Comparison of ENCODE assay signal across 8 cellular contexts in the genomic region with DNA sequence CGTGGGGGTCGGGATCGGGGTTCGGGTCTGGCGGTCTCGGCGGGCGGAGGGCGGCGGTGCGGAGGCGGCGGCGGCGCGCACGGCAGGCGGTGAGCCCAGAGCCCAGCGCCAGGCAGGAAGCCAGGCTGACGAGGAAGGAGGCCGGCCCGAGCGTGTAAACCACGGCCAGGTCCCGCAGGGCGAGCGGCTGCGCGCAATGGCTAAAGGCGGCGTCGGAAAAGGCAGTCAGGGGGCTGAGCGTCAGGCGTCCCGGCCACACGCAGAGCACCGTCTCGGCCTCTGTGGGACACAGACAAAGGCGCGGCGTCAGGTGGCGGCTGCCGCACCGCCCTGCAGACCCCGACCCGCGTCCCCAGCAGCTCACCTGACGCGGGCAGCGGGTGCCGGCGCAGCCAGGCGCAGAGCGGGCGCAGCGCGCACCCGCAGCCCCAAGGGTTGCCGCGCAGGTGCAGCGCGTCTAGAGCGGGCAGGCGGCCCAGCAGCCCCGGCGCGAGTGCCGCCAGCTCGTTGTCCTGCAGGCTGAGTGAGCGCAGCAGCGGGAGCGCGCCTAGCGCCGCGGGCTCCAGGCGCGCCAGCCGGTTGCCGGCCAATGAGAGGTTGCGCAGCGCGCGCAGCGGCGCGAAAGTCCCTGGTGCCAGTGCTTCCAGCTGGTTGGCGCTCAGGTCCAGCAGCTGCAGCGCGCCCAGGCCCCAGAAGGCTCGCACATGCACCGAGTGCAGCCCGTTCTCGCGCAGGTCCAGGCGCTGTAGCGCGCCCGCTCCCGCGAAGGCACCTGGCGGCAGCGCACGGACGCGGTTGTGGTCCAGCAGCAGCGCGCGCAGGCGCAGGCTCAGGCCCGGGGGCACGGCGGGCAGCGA. TPM values are rescaled to one million over a fixed set of nuclear protein-coding genes. Genes with fewer than 3 reads are reported as not detected.
DNase-seq lines count a peak whose midpoint lies in the region; ATAC-seq and TF ChIP-seq lines count a peak whose summit lies in the region.

No MANE protein-coding gene starts in this region.

- peak overlapping the region; percentile 11 for H3K4me3 ChIP-seq in choroid plexus epithelial cell (ENCODE audit: low read depth, low read length)
- H3K4me3 ChIP-seq in mesodermal cell (ENCODE audit: extremely low read depth, insufficient read depth, low read length, poor library complexity, severe bottlenecking) = peak overlapping the region; percentile 19

- 0 to 1% methylated on average over 90 to 103 of the region's 114 CpGs for WGBS in mesodermal cell (ENCODE audit: insufficient coverage in 2 of 2), 2 experiments

- no peak for ATAC-seq in GM21381 (IDR thresholded peaks at IDR 0.05; ENCODE audit: unreplicated experiment)
- no peak for ATAC-seq in GM19351 (IDR thresholded peaks at IDR 0.05; ENCODE audit: unreplicated experiment)

- no peak overlapping the region for H3K27ac ChIP-seq in mesodermal cell (ENCODE audit: low read depth, low read length, severe bottlenecking)

- no peak for TF ChIP-seq CTCF in choroid plexus epithelial cell (conservative IDR thresholded peaks at IDR 0.05; ENCODE audit: low read depth, low read length)

- H3K9me3 ChIP-seq in mesodermal cell (ENCODE audit: control insufficient read depth, low read length) = no peaks in the 10 kb centered on the region

- no peaks in the 10 kb centered on the region for H3K4me1 ChIP-seq in mesodermal cell (ENCODE audit: control insufficient read depth, insufficient read depth, low read length, poor library complexity, severe bottlenecking)

- DNase-seq in DMS 273 treated with DMSO at 0.1 percent for 48 hours (lab: John Stamatoyannopoulos, UW) (peak; percentile 63), HK-2 (ENCODE audit: unreplicated experiment) (peak; percentile 46), NOMO-1 treated with DMSO at 0.1 percent for 48 hours (lab: John Stamatoyannopoulos, UW; ENCODE audit: unreplicated experiment) (peak; percentile 53), choroid plexus epithelial cell (ENCODE audit: low read depth) (peak; percentile 50)
- DNase-seq in stimulated activated naive CD4-positive, alpha-beta T cell (lab: John Stamatoyannopoulos, UW) = no peak

- H3K36me3 ChIP-seq in mesodermal cell (ENCODE audit: control insufficient read depth, insufficient read depth, low read length) = no peaks in the 10 kb centered on the region

RNA-seq across cellular contexts. Expression of gene LRRC26, which starts 0.7 kb away (rescaled TPM):
- polyA plus RNA-seq in mesodermal cell (2013, experiment 1 of 2) = not detected
- polyA plus RNA-seq in mesodermal cell (2013, experiment 2 of 2) = not detected

RNA-seq across cellular contexts. Expression of gene TMEM210, which starts 2.7 kb away (rescaled TPM):
- polyA plus RNA-seq in mesodermal cell (2013, experiment 1 of 2) = not detected
- not detected for polyA plus RNA-seq in mesodermal cell (2013, experiment 2 of 2)

RNA-seq across cellular contexts. Expression of gene ANAPC2, which starts 19.2 kb away (rescaled TPM):
- polyA plus RNA-seq in mesodermal cell (2013, experiment 1 of 2) = 27.1 TPM
- polyA plus RNA-seq in mesodermal cell (2013, experiment 2 of 2) = 22.2 TPM

RNA-seq across cellular contexts. Expression of gene SSNA1, which starts 19.3 kb away (rescaled TPM):
- polyA plus RNA-seq in mesodermal cell (2013, experiment 1 of 2) = 54.3 TPM
- 48.4 TPM for polyA plus RNA-seq in mesodermal cell (2013, experiment 2 of 2)

RNA-seq across cellular contexts. Expression of gene GRIN1, which starts 30.2 kb away (rescaled TPM):
- polyA plus RNA-seq in mesodermal cell (2013, experiment 1 of 2) = not detected
- polyA plus RNA-seq in mesodermal cell (2013, experiment 2 of 2) = not detected

Comparison
In these comparisons a context has a peak if more than half of its experiments do, and no peak if none do; other contexts are left out.
1. DNase-seq: peak in DMS 273 treated with DMSO at 0.1 percent for 48 hours (single experiment), HK-2 (single experiment), NOMO-1 treated with DMSO at 0.1 percent for 48 hours (single experiment) and choroid plexus epithelial cell (single experiment); none in stimulated activated naive CD4-positive, alpha-beta T cell (0 of 6).